Comparison of ENCODE assay signal across 24 cellular contexts in genomic region chr5:41148448-41148847, GRCh38.
"Had no signal": no experiment of that assay in that cellular context is flagged by ENCODE, and none has a peak within 500 bp of the region (broad histone marks: within the 10 kb centered on the region; RNA-seq: fewer than 3 reads in every experiment).

No MANE protein-coding gene starts in this region.

- ATAC-seq: effector memory CD8-positive, alpha-beta T cell; left lung; natural killer cell; stimulated activated memory B cell treated with anti-CD40 and anti-IgM and Interleukin-4, amounts not matched to agents 10 μg/mL and 1 μg/mL and 100 μg/mL, for 72 hours; stimulated activated naive CD8-positive, alpha-beta T cell treated with anti-CD3 and anti-CD28 coated beads, Interleukin-15, Interleukin-2, amounts not matched to agents 100 U/mL and 50 U/mL, for 24 hours; upper lobe of right lung had no signal

- H3K9ac ChIP-seq: parathyroid adenoma had no signal

- H2AFZ ChIP-seq: parathyroid adenoma had no signal

- H3K36me3 Mint-ChIP-seq: memory B cell; natural killer cell; stimulated activated memory B cell treated with anti-CD40 and anti-IgM and Interleukin-4, amounts not matched to agents 10 μg/mL and 1 μg/mL and 100 μg/mL, for 72 hours had no signal

- H3K27me3 Mint-ChIP-seq: effector memory CD8-positive, alpha-beta T cell; memory B cell; stimulated activated memory B cell treated with anti-CD40 and anti-IgM and Interleukin-4, amounts not matched to agents 10 μg/mL and 1 μg/mL and 100 μg/mL, for 72 hours had no signal

- H3K9me3 Mint-ChIP-seq: effector memory CD8-positive, alpha-beta T cell; memory B cell; stimulated activated memory B cell treated with anti-CD40 and anti-IgM and Interleukin-4, amounts not matched to agents 10 μg/mL and 1 μg/mL and 100 μg/mL, for 72 hours had no signal

- DNase-seq: cortex of kidney; effector memory CD8-positive, alpha-beta T cell; erythroblast; esophagus squamous epithelium; left cardiac atrium; natural killer cell; spleen; stimulated activated CD4-positive, alpha-beta T cell treated with anti-CD3 and anti-CD28 coated beads, Interleukin-4, amount 100 ng/mL, for 4 hours; stimulated activated naive CD8-positive, alpha-beta T cell treated with anti-CD3 and anti-CD28 coated beads, Interleukin-15, Interleukin-2, amounts not matched to agents 100 U/mL and 50 U/mL, for 24 hours; substantia nigra; testis; upper lobe of right lung had no signal

- H3K79me2 ChIP-seq: parathyroid adenoma had no signal

- H3K27ac ChIP-seq: esophagus squamous epithelium, left lung, neutrophil, parathyroid adenoma, prostate gland, right atrium auricular region, skin epidermis, spleen, testis, tibial nerve, upper lobe of right lung, uterus had no signal

- H3K4me3 ChIP-seq: esophagus squamous epithelium, left lung, lung, prostate gland, right atrium auricular region, skin epidermis, spleen, testis, tibial nerve, upper lobe of right lung, uterus had no signal

- H3K36me3 ChIP-seq: esophagus squamous epithelium, left lung, neutrophil, prostate gland, spleen, tibial nerve, upper lobe of right lung, uterus had no signal

- H3K9me3 ChIP-seq: esophagus squamous epithelium, left lung, neutrophil, prostate gland, right atrium auricular region, spleen, testis, tibial nerve, upper lobe of right lung, uterus had no signal

- H3K4me1 Mint-ChIP-seq: memory B cell; natural killer cell; neural crest cell; stimulated activated memory B cell treated with anti-CD40 and anti-IgM and Interleukin-4, amounts not matched to agents 10 μg/mL and 1 μg/mL and 100 μg/mL, for 72 hours had no signal

- H3K4me3 Mint-ChIP-seq: effector memory CD8-positive, alpha-beta T cell; memory B cell; natural killer cell; neural crest cell; stimulated activated memory B cell treated with anti-CD40 and anti-IgM and Interleukin-4, amounts not matched to agents 10 μg/mL and 1 μg/mL and 100 μg/mL, for 72 hours had no signal

- H3K27me3 ChIP-seq: esophagus squamous epithelium, left lung, neutrophil, right atrium auricular region, spleen, testis, tibial nerve, upper lobe of right lung, uterus had no signal

- H3K4me1 ChIP-seq: esophagus squamous epithelium, parathyroid adenoma, prostate gland, right atrium auricular region, spleen, testis, tibial nerve, upper lobe of right lung, uterus had no signal

- H3K27ac Mint-ChIP-seq: effector memory CD8-positive, alpha-beta T cell; memory B cell; natural killer cell; stimulated activated memory B cell treated with anti-CD40 and anti-IgM and Interleukin-4, amounts not matched to agents 10 μg/mL and 1 μg/mL and 100 μg/mL, for 72 hours had no signal
